Comparison of ENCODE assay signal across 9 cellular contexts in genomic region chr5:76544268-76544926, GRCh38.
DNase-seq lines count a peak whose midpoint lies in the region; ATAC-seq, FAIRE-seq and TF ChIP-seq lines count a peak whose summit lies in the region.
"Had no signal": no experiment of that assay in that cellular context is flagged by ENCODE, and none has a peak within 500 bp of the region (broad histone marks: within the 10 kb centered on the region; RNA-seq: fewer than 3 reads in every experiment).

No MANE protein-coding gene starts in this region.

- peak overlapping the region; percentile 96 for H3K27ac ChIP-seq in CD4-positive, CD25-positive, alpha-beta regulatory T cell (ENCODE audit: insufficient read depth, low read length, poor library complexity, severe bottlenecking)
- no peak overlapping the region for H3K27ac ChIP-seq in kidney (ENCODE audit: low read depth in 2 of 2, low read length in 2 of 2)
- H3K27ac ChIP-seq: HL-60 had no signal

- TF ChIP-seq CTCF in kidney (IDR thresholded peaks at IDR 0.05; ENCODE audit: borderline replicate concordance, extremely low read depth, insufficient read depth) = peak; percentile 65

- H3K4me1 ChIP-seq in CD4-positive, CD25-positive, alpha-beta regulatory T cell (ENCODE audit: control insufficient read depth, insufficient read depth, low read length, poor library complexity, severe bottlenecking) = peaks cover 89% of the 10 kb centered on the region
- peaks cover 6 to 24% of the 10 kb centered on the region in 2 donors for H3K4me1 ChIP-seq in kidney (ENCODE audit: control insufficient read depth in 1 of 2, insufficient read depth in 1 of 2, low read depth in 1 of 2, low read length in 2 of 2)

- H3K36me3 Mint-ChIP-seq in CD4-positive, CD25-positive, alpha-beta regulatory T cell = no peaks in the 10 kb centered on the region
- peaks cover 16% of the 10 kb centered on the region for H3K36me3 Mint-ChIP-seq in activated naive CD4-positive, alpha-beta T cell treated with anti-CD3 and anti-CD28 coated beads, Interleukin-2, amount 10 ng/mL, durations not matched to agents 7 days and 5 days

- H3K36me3 ChIP-seq in CD4-positive, CD25-positive, alpha-beta regulatory T cell (ENCODE audit: control insufficient read depth, insufficient read depth, low read length) = no peaks in the 10 kb centered on the region
- no peaks in the 10 kb centered on the region for H3K36me3 ChIP-seq in kidney (ENCODE audit: control insufficient read depth in 1 of 2, insufficient read depth in 2 of 2, low read length in 2 of 2)

- H3K9me3 ChIP-seq in CD4-positive, CD25-positive, alpha-beta regulatory T cell (ENCODE audit: control insufficient read depth in 2 of 2, low read length in 2 of 2) = no peaks in the 10 kb centered on the region
- H3K9me3 ChIP-seq in kidney (ENCODE audit: control insufficient read depth in 1 of 2, low read length in 2 of 2) = no peaks in the 10 kb centered on the region

- intact Hi-C loops in kidney (cut with DNase I) = no loop called here

- no peak overlapping the region for H3K9ac ChIP-seq in kidney (ENCODE audit: low read length in 2 of 2)

- peaks cover 33 to 96% (median 77%) of the 10 kb centered on the region in 4 donors for H3K4me1 Mint-ChIP-seq in CD4-positive, CD25-positive, alpha-beta regulatory T cell
- peaks cover 91% of the 10 kb centered on the region for H3K4me1 Mint-ChIP-seq in activated naive CD4-positive, alpha-beta T cell treated with anti-CD3 and anti-CD28 coated beads, Interleukin-2, amount 10 ng/mL, durations not matched to agents 7 days and 5 days

- DNase-seq in CD4-positive, CD25-positive, alpha-beta regulatory T cell = peak; percentile 45 to 83 (median 68)
- peak; percentile 19 for DNase-seq in RKO (ENCODE audit: low spot score)
- peak; percentile 73 for DNase-seq in activated naive CD4-positive, alpha-beta T cell treated with anti-CD3 and anti-CD28 coated beads, Interleukin-2, amount 10 ng/mL, durations not matched to agents 7 days and 5 days
- DNase-seq in kidney = no peak
- peak; percentile 60 for DNase-seq in stimulated activated CD8-positive, alpha-beta memory T cell treated with anti-CD3 and anti-CD28 coated beads, Interleukin-4, amount 100 ng/mL, for 48 hours
- DNase-seq in NCI-H1436 treated with DMSO at 0.1 percent for 48 hours (lab: John Stamatoyannopoulos, UW) = no peak
- no peak for DNase-seq in NCI-H1694 (lab: John Stamatoyannopoulos, UW)

- CTCF ChIA-PET in activated naive CD4-positive, alpha-beta T cell treated with anti-CD3 and anti-CD28 coated beads, Interleukin-2, amount 10 ng/mL, durations not matched to agents 7 days and 5 days (lab: Charles Lee) = interaction anchor here (0.6 to 5.5 kb wide), 18 partner anchors 11 to 858 kb away, joined by 3 to 106 read pairs (median 4); partner anchors contain the start of gene IQGAP2

- H3K4me3 ChIP-seq in CD4-positive, CD25-positive, alpha-beta regulatory T cell (ENCODE audit: low read depth, low read length) = peak overlapping the region; percentile 84
- no peak overlapping the region for H3K4me3 ChIP-seq in kidney (ENCODE audit: low read length in 2 of 2)

- H3K27ac Mint-ChIP-seq in CD4-positive, CD25-positive, alpha-beta regulatory T cell = peak overlapping the region; percentile 96 to 100 (median 98)
- peak overlapping the region; percentile 96 for H3K27ac Mint-ChIP-seq in activated naive CD4-positive, alpha-beta T cell treated with anti-CD3 and anti-CD28 coated beads, Interleukin-2, amount 10 ng/mL, durations not matched to agents 7 days and 5 days

- ATAC-seq in CD4-positive, CD25-positive, alpha-beta regulatory T cell (ENCODE audit: low read depth in 2 of 2) = peak; percentile 19 to 25
- peak; percentile 27 for ATAC-seq in GM21786 (IDR thresholded peaks at IDR 0.05; ENCODE audit: unreplicated experiment)

- H3K9me3 Mint-ChIP-seq in CD4-positive, CD25-positive, alpha-beta regulatory T cell = no peaks in the 10 kb centered on the region
- H3K9me3 Mint-ChIP-seq in activated naive CD4-positive, alpha-beta T cell treated with anti-CD3 and anti-CD28 coated beads, Interleukin-2, amount 10 ng/mL, durations not matched to agents 7 days and 5 days = no peaks in the 10 kb centered on the region

- no peak for FAIRE-seq in kidney (lab: Jason Lieb, UNC)

- H3K27me3 Mint-ChIP-seq in CD4-positive, CD25-positive, alpha-beta regulatory T cell = no peaks in the 10 kb centered on the region
- no peaks in the 10 kb centered on the region for H3K27me3 Mint-ChIP-seq in activated naive CD4-positive, alpha-beta T cell treated with anti-CD3 and anti-CD28 coated beads, Interleukin-2, amount 10 ng/mL, durations not matched to agents 7 days and 5 days

- no peaks in the 10 kb centered on the region for H3K27me3 ChIP-seq in CD4-positive, CD25-positive, alpha-beta regulatory T cell (ENCODE audit: control insufficient read depth, insufficient read depth, low read length)

- H3K4me3 Mint-ChIP-seq in CD4-positive, CD25-positive, alpha-beta regulatory T cell = peak overlapping the region; percentile 48 to 92 (median 81)
- H3K4me3 Mint-ChIP-seq in activated naive CD4-positive, alpha-beta T cell treated with anti-CD3 and anti-CD28 coated beads, Interleukin-2, amount 10 ng/mL, durations not matched to agents 7 days and 5 days = peak overlapping the region; percentile 64

Comparison
In these comparisons a context has a peak if more than half of its experiments do, and no peak if none do; other contexts are left out.
1. DNase-seq: peak in CD4-positive, CD25-positive, alpha-beta regulatory T cell (3 of 3), RKO (single experiment), activated naive CD4-positive, alpha-beta T cell treated with anti-CD3 and anti-CD28 coated beads, Interleukin-2, amount 10 ng/mL, durations not matched to agents 7 days and 5 days (single experiment) and stimulated activated CD8-positive, alpha-beta memory T cell treated with anti-CD3 and anti-CD28 coated beads, Interleukin-4, amount 100 ng/mL, for 48 hours (single experiment); none in kidney (single experiment), NCI-H1436 treated with DMSO at 0.1 percent for 48 hours (single experiment) and NCI-H1694 (single experiment).